ENCODE assay signal across 1 cellular context in genomic region chr11:44702897-44703296, GRCh38.
TF ChIP-seq lines count a peak whose summit lies in the region.

No MANE protein-coding gene starts in this region.

TF ChIP-seq in SK-N-SH treated with all-trans-retinoic acid at 6 μM for 48 hours, 23 proteins besides CTCF, POLR2A, EP300 and RAD21 (continued from another document):
- no peak for TF ChIP-seq ZNF565 (CRISPR knock-in tag; conservative IDR thresholded peaks at IDR 0.05; ENCODE audit: low read depth)
- no peak for TF ChIP-seq PPARA (CRISPR knock-in tag; IDR thresholded peaks at IDR 0.05; ENCODE audit: borderline replicate concordance)
- TF ChIP-seq GLIS3 (CRISPR knock-in tag; IDR thresholded peaks at IDR 0.05): no peak
- TF ChIP-seq TOX (CRISPR knock-in tag; IDR thresholded peaks at IDR 0.05; ENCODE audit: borderline replicate concordance): no peak
- TF ChIP-seq OSR1 (CRISPR knock-in tag; IDR thresholded peaks at IDR 0.05): no peak
